ENCODE assay signal across 8 cellular contexts in the genomic region with DNA sequence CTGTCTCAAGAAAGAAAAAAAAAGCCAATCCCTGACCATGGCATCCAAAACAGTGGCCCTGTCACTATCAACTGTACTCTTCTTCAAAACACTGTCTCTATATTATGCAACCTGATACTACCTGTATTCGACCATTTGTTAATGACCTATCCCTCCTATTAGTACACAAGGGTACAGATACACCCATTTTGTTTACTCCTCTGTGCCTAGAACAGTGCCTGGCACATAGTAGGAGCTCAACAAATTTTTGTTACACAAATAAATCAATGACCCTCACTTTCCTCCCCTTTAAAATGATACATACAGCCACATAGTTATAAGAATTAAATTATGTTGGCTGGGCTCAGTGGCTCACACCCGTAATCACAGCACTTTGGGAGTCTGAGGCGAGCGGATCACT.
"Had no signal": no experiment of that assay in that cellular context is flagged by ENCODE, and none has a peak within 500 bp of the region (broad histone marks: within the 10 kb centered on the region; RNA-seq: fewer than 3 reads in every experiment).

No MANE protein-coding gene starts in this region.

- DNase-seq: GDM1, GF-D8 had no signal

- H3K4me3 ChIP-seq: GM12878 had no signal

- FAIRE-seq: G401.6, GM12878, GM12891, GM12892, GM18507, GM19239 had no signal

- ATAC-seq: GM12878 had no signal
